ENCODE assay signal across 1 cellular context in genomic region chr2:38074775-38075435, GRCh38.
TF ChIP-seq lines count a peak whose summit lies in the region.

No MANE protein-coding gene starts in this region.

TF ChIP-seq in SK-N-SH, 30 proteins besides CTCF, POLR2A, EP300 and RAD21 (continued from another document):
- TF ChIP-seq USF1 (IDR thresholded peaks at IDR 0.05; ENCODE audit: borderline replicate concordance, low read depth) (no peak), PBX3 (IDR thresholded peaks at IDR 0.05) (no peak), ZBTB33 (IDR thresholded peaks at IDR 0.05; ENCODE audit: borderline replicate concordance, low read depth) (no peak), POLR2AphosphoS5 (IDR thresholded peaks at IDR 0.05; ENCODE audit: low read depth, low read length) (no peak), MXI1 (IDR thresholded peaks at IDR 0.05; ENCODE audit: low read depth, low read length) (no peak)
